ENCODE assay signal across 8 cellular contexts in the genomic region with DNA sequence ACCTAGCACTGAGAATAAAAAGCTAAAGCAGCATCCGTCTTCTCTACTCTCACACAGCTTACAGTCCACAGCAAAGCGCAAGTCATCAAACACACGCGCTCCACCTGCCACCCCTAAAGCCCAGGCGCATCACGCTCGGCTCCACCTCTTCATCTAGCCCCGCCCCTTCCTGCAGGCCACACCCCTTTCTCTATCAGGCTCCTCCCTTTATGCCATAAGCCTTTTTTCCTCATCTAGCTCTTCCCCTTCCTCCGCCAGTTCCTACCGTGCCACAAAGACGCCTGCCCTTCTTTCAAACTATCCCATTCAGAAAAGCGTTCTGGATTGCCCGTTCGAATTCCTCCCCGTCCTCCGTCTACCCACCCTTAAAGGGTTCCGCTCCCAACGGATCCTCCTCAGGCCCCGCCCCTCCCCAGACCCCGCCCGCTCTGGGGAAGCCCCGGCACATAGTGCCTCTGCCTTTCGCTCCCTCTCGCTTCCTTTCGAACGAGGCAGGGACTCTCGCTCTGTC. TPM values are rescaled to one million over a fixed set of nuclear protein-coding genes. Genes with fewer than 3 reads are reported as not detected.
DNase-seq lines count a peak whose midpoint lies in the region; ATAC-seq lines count a peak whose summit lies in the region.

No MANE protein-coding gene starts in this region.

- H2BK15ac ChIP-seq in mesendoderm (replicated peaks; ENCODE audit: low read depth): no peak overlapping the region

- no peaks in the 10 kb centered on the region for H3K79me2 ChIP-seq in mesendoderm (ENCODE audit: control insufficient read depth, insufficient read depth, low read length)

- no peak overlapping the region for H3K4ac ChIP-seq in mesendoderm (ENCODE audit: low read depth, low read length)

- ATAC-seq in GM19468 (IDR thresholded peaks at IDR 0.05; ENCODE audit: extremely low read depth, unreplicated experiment): peak; percentile 43
- peak; percentile 80 for ATAC-seq in effector memory CD8-positive, alpha-beta T cell (replicated peaks)

- H3K4me3 Mint-ChIP-seq in activated CD4-positive, alpha-beta memory T cell treated with anti-CD3 and anti-CD28 coated beads for 36 hours: no peak overlapping the region
- H3K4me3 Mint-ChIP-seq in effector memory CD8-positive, alpha-beta T cell: no peak overlapping the region

- intact Hi-C loops in activated CD4-positive, alpha-beta memory T cell treated with anti-CD3 and anti-CD28 coated beads for 36 hours (cut with micrococcal nuclease): loop anchor here (1.0 to 5.0 kb wide), 5 partner anchors 20 to 269 kb away; partner anchors contain the start of genes ATMIN, CENPN, GAN and GCSH

- POLR2A ChIA-PET in activated CD4-positive, alpha-beta memory T cell treated with anti-CD3 and anti-CD28 coated beads for 36 hours (lab: Charles Lee): interaction anchor here (1.0 to 1.9 kb wide), 4 partner anchors 40 to 73 kb away, joined by 4 to 11 read pairs (median 6); partner anchors contain the start of genes ATMIN, CENPN and CMC2

- H3K4me1 Mint-ChIP-seq in activated CD4-positive, alpha-beta memory T cell treated with anti-CD3 and anti-CD28 coated beads for 36 hours (ENCODE audit: low read depth): peaks cover 3% of the 10 kb centered on the region
- H3K4me1 Mint-ChIP-seq in effector memory CD8-positive, alpha-beta T cell (ENCODE audit: low read depth in 2 of 2): peaks cover 2 to 3% of the 10 kb centered on the region in 2 donors

- CTCF ChIA-PET in activated CD4-positive, alpha-beta memory T cell treated with anti-CD3 and anti-CD28 coated beads for 36 hours (lab: Charles Lee): interaction anchor here (0.7 to 4.3 kb wide), 4 partner anchors 41 to 73 kb away, joined by 3 to 68 read pairs (median 3); partner anchors contain the start of gene ATMIN

- H3K36me3 ChIP-seq in mesendoderm (ENCODE audit: control insufficient read depth, insufficient read depth, low read length): no peaks in the 10 kb centered on the region

- no peak overlapping the region for H2AK5ac ChIP-seq in mesendoderm (ENCODE audit: low read length)

- no peak overlapping the region for H2BK120ac ChIP-seq in mesendoderm (ENCODE audit: low read depth, low read length)

- peak overlapping the region; percentile 57 for H3K4me2 ChIP-seq in mesendoderm (ENCODE audit: low read length)

- H3K23ac ChIP-seq in mesendoderm (ENCODE audit: low read length): no peak overlapping the region

- no peaks in the 10 kb centered on the region for H3K4me1 ChIP-seq in mesendoderm (ENCODE audit: control insufficient read depth, low read depth, low read length)

- DNase-seq in CD1c-positive myeloid dendritic cell (ENCODE audit: extremely low spot score): peak; percentile 91
- DNase-seq in HK-2 (ENCODE audit: unreplicated experiment): peak; percentile 88
- peak; percentile 94 for DNase-seq in NCI-H82 (lab: John Stamatoyannopoulos, UW)
- DNase-seq in activated CD4-positive, alpha-beta memory T cell treated with anti-CD3 and anti-CD28 coated beads for 36 hours: peak; percentile 94
- DNase-seq in effector memory CD8-positive, alpha-beta T cell: peak; percentile 96 to 99 (median 97)
- no peak for DNase-seq in mesendoderm
- DNase-seq in stimulated activated CD8-positive, alpha-beta memory T cell treated with anti-CD3 and anti-CD28 coated beads, Interleukin-12 subunit alpha, Interleukin-12 subunit beta, amount 100 ng/mL, for 4 hours (ENCODE audit: low read depth): peak; percentile 90

- no peaks in the 10 kb centered on the region for H3K27me3 Mint-ChIP-seq in activated CD4-positive, alpha-beta memory T cell treated with anti-CD3 and anti-CD28 coated beads for 36 hours
- no peaks in the 10 kb centered on the region for H3K27me3 Mint-ChIP-seq in effector memory CD8-positive, alpha-beta T cell

- no peaks in the 10 kb centered on the region for H3K79me1 ChIP-seq in mesendoderm (ENCODE audit: low read length)

- peak overlapping the region; percentile 71 for H3K9ac ChIP-seq in mesendoderm (ENCODE audit: low read length)

- H3K4me3 ChIP-seq in mesendoderm (ENCODE audit: low read length): peak overlapping the region; percentile 89

- no peak overlapping the region for H4K8ac ChIP-seq in mesendoderm (ENCODE audit: low read depth, low read length)

- peak overlapping the region; percentile 87 for H3K56ac ChIP-seq in mesendoderm (ENCODE audit: low read length)

- H3K9me3 Mint-ChIP-seq in activated CD4-positive, alpha-beta memory T cell treated with anti-CD3 and anti-CD28 coated beads for 36 hours: no peaks in the 10 kb centered on the region
- H3K9me3 Mint-ChIP-seq in effector memory CD8-positive, alpha-beta T cell: no peaks in the 10 kb centered on the region

- no peaks in the 10 kb centered on the region for H3K36me3 Mint-ChIP-seq in activated CD4-positive, alpha-beta memory T cell treated with anti-CD3 and anti-CD28 coated beads for 36 hours
- peaks cover 3% of the 10 kb centered on the region for H3K36me3 Mint-ChIP-seq in effector memory CD8-positive, alpha-beta T cell (ENCODE audit: insufficient read depth)

- no peak overlapping the region for H3K27ac ChIP-seq in mesendoderm (ENCODE audit: low read depth, low read length)

- no peak overlapping the region for H3K27ac Mint-ChIP-seq in activated CD4-positive, alpha-beta memory T cell treated with anti-CD3 and anti-CD28 coated beads for 36 hours
- no peak overlapping the region for H3K27ac Mint-ChIP-seq in effector memory CD8-positive, alpha-beta T cell

- no peaks in the 10 kb centered on the region for H3K27me3 ChIP-seq in mesendoderm (ENCODE audit: insufficient read depth, low read length, poor library complexity)

- no peak overlapping the region for H4K5ac ChIP-seq in mesendoderm (ENCODE audit: low read length)

- no peak overlapping the region for H3K18ac ChIP-seq in mesendoderm (ENCODE audit: low read length)

- no CpG with 5 or more reads among the region's 27 CpGs for WGBS in mesendoderm (ENCODE audit: extremely low coverage, insufficient coverage, low lambda C conversion rate)

- H2BK5ac ChIP-seq in mesendoderm (ENCODE audit: low read length): peak overlapping the region; percentile 62

RNA-seq across cellular contexts. Expression of gene C16orf46, which starts 0.4 kb away (rescaled TPM):
- total RNA-seq in activated CD4-positive, alpha-beta memory T cell treated with anti-CD3 and anti-CD28 coated beads for 36 hours: under 1 TPM; 0.44 to 0.86 TPM
- 0.91 TPM for polyA plus RNA-seq in mesendoderm (2013, experiment 1 of 2)
- 0.88 TPM for polyA plus RNA-seq in mesendoderm (2013, experiment 2 of 2)

RNA-seq across cellular contexts. Expression of gene GCSH, which starts 19.6 kb away (rescaled TPM):
- total RNA-seq in activated CD4-positive, alpha-beta memory T cell treated with anti-CD3 and anti-CD28 coated beads for 36 hours: 10 to 100 TPM; 23.9 to 24.7 TPM
- polyA plus RNA-seq in mesendoderm (2013, experiment 1 of 2): 100 TPM
- 102 TPM for polyA plus RNA-seq in mesendoderm (2013, experiment 2 of 2)

RNA-seq across cellular contexts. Expression of gene ATMIN, which starts 41.0 kb away (rescaled TPM):
- 10 to 100 TPM; 19.3 to 21.3 TPM for total RNA-seq in activated CD4-positive, alpha-beta memory T cell treated with anti-CD3 and anti-CD28 coated beads for 36 hours
- polyA plus RNA-seq in mesendoderm (2013, experiment 1 of 2): 42.0 TPM
- polyA plus RNA-seq in mesendoderm (2013, experiment 2 of 2): 45.1 TPM
